6 cellular contexts compared by ENCODE assay signal in the genomic region with DNA sequence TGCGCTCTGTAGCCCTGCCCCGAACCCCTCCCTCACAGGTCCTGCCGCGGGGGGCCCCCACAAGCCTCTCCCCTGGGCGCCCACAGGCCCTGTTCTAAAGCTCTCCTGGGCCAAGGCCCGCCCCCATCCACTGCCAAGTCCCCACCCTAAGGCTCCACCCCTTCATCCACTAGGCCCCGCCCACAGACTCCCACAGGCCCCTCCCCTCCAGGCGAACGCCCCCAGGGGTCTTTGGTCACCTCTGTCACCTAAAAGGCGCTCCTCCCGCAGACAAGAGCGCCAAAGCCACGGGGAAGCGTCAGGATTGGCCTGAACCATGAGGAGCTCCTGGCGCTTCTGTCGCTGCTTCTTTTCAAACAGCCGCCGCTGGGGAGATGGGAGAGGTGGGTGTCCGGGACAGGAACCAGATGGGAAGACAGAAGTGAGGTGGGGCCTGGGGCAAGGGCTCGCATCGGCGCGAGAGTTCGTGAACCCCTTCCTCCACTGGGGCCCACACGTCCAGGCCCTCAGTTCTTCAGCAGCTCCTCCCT. TPM values are rescaled to one million over a fixed set of nuclear protein-coding genes. Genes with fewer than 3 reads are reported as not detected.
DNase-seq lines count a peak whose midpoint lies in the region; ATAC-seq and TF ChIP-seq lines count a peak whose summit lies in the region.

No MANE protein-coding gene starts in this region.

- H3K36me3 Mint-ChIP-seq in CD14-positive monocyte = peaks cover 1 to 4% of the 10 kb centered on the region in 2 donors
- H3K36me3 Mint-ChIP-seq in activated T-helper 2 cell treated with anti-CD3 and anti-CD28 coated beads, Interferon-gamma antibody, Interleukin-2, Interleukin-4, amounts not matched to agents 10 μg/mL and 5 μg/mL and 100 μg/mL, durations not matched to agents 14 hours and 24 hours and 36 hours (ENCODE audit: low read depth) = peaks cover 8% of the 10 kb centered on the region

- H3K4me3 Mint-ChIP-seq in CD14-positive monocyte = peak overlapping the region; percentile 42 to 80
- peak overlapping the region; percentile 5 for H3K4me3 Mint-ChIP-seq in activated T-helper 2 cell treated with anti-CD3 and anti-CD28 coated beads, Interferon-gamma antibody, Interleukin-2, Interleukin-4, amounts not matched to agents 10 μg/mL and 5 μg/mL and 100 μg/mL, durations not matched to agents 14 hours and 24 hours and 36 hours (ENCODE audit: low read depth)

- no peak for TF ChIP-seq POLR2A in right lobe of liver (IDR thresholded peaks at IDR 0.05)

- DNase-seq in CD14-positive monocyte (ENCODE audit: low spot score) (no peak), right lobe of liver (peak in 2 of 3 donors; percentile 46 to 60), NCI-H2029 treated with DMSO at 0.1 percent for 48 hours (lab: John Stamatoyannopoulos, UW) (no peak)
- no peak for DNase-seq in activated T-helper 2 cell treated with anti-CD3 and anti-CD28 coated beads, Interferon-gamma antibody, Interleukin-2, Interleukin-4, amounts not matched to agents 10 μg/mL and 5 μg/mL and 100 μg/mL, durations not matched to agents 14 hours and 24 hours and 36 hours (ENCODE audit: low spot score)

- no peaks in the 10 kb centered on the region for H3K9me3 ChIP-seq in right lobe of liver

- H3K27ac ChIP-seq in right lobe of liver = no peak overlapping the region

- ATAC-seq in right lobe of liver (peak in 1 of 4 donors; percentile 3), GM18909 (IDR thresholded peaks at IDR 0.05; ENCODE audit: poor library complexity, unreplicated experiment) (no peak), HG03159 (IDR thresholded peaks at IDR 0.05; ENCODE audit: unreplicated experiment) (no peak)

- peak overlapping the region in 1 of 3 donors; percentile 18 for H3K4me3 ChIP-seq in right lobe of liver

- intact Hi-C loops in CD14-positive monocyte (cut with micrococcal nuclease) (loop anchor here in 1 of 2 donors (5.0 kb wide), 1 partner anchor 76 kb away; no protein-coding TSS in a partner anchor), right lobe of liver (cut with DNase I) (no loop called here)
- intact Hi-C loops in activated T-helper 2 cell treated with anti-CD3 and anti-CD28 coated beads, Interferon-gamma antibody, Interleukin-2, Interleukin-4, amounts not matched to agents 10 μg/mL and 5 μg/mL and 100 μg/mL, durations not matched to agents 14 hours and 24 hours and 36 hours (cut with micrococcal nuclease) = no loop called here

- H3K36me3 ChIP-seq in right lobe of liver = no peaks in the 10 kb centered on the region

- no peaks in the 10 kb centered on the region for H3K27me3 ChIP-seq in right lobe of liver

- no peak overlapping the region for H3K27ac Mint-ChIP-seq in CD14-positive monocyte
- no peak overlapping the region for H3K27ac Mint-ChIP-seq in activated T-helper 2 cell treated with anti-CD3 and anti-CD28 coated beads, Interferon-gamma antibody, Interleukin-2, Interleukin-4, amounts not matched to agents 10 μg/mL and 5 μg/mL and 100 μg/mL, durations not matched to agents 14 hours and 24 hours and 36 hours

- H3K4me1 ChIP-seq in right lobe of liver = peaks cover 0 to 1% (median under 1%) of the 10 kb centered on the region in 4 donors

- WGBS in right lobe of liver (ENCODE audit: insufficient coverage, low coverage, low lambda C conversion rate, missing lambda C conversion rate) = 24% methylated on average over 6 of the region's 25 CpGs

- H3K9me3 Mint-ChIP-seq in CD14-positive monocyte = peaks cover 0 to 19% (median 7%) of the 10 kb centered on the region in 7 donors
- H3K9me3 Mint-ChIP-seq in activated T-helper 2 cell treated with anti-CD3 and anti-CD28 coated beads, Interferon-gamma antibody, Interleukin-2, Interleukin-4, amounts not matched to agents 10 μg/mL and 5 μg/mL and 100 μg/mL, durations not matched to agents 14 hours and 24 hours and 36 hours = no peaks in the 10 kb centered on the region

- H3K27me3 Mint-ChIP-seq in CD14-positive monocyte (ENCODE audit: low read depth in 3 of 3) = peaks cover 45 to 56% (median 53%) of the 10 kb centered on the region in 3 donors
- peaks cover 11% of the 10 kb centered on the region for H3K27me3 Mint-ChIP-seq in activated T-helper 2 cell treated with anti-CD3 and anti-CD28 coated beads, Interferon-gamma antibody, Interleukin-2, Interleukin-4, amounts not matched to agents 10 μg/mL and 5 μg/mL and 100 μg/mL, durations not matched to agents 14 hours and 24 hours and 36 hours (ENCODE audit: low read depth)

- TF ChIP-seq CTCF in CD14-positive monocyte (IDR thresholded peaks at IDR 0.05) (no peak), right lobe of liver (IDR thresholded peaks at IDR 0.05) (no peak)

- H3K4me1 Mint-ChIP-seq in CD14-positive monocyte = peaks cover 22% of the 10 kb centered on the region
- H3K4me1 Mint-ChIP-seq in activated T-helper 2 cell treated with anti-CD3 and anti-CD28 coated beads, Interferon-gamma antibody, Interleukin-2, Interleukin-4, amounts not matched to agents 10 μg/mL and 5 μg/mL and 100 μg/mL, durations not matched to agents 14 hours and 24 hours and 36 hours (ENCODE audit: low read depth) = peaks cover 13% of the 10 kb centered on the region

RNA-seq across cellular contexts. Expression of a gene that starts 2.3 kb away (rescaled TPM):
- not detected for polyA plus RNA-seq in CD14-positive monocyte
- total RNA-seq in activated T-helper 2 cell treated with anti-CD3 and anti-CD28 coated beads, Interferon-gamma antibody, Interleukin-2, Interleukin-4, amounts not matched to agents 10 μg/mL and 5 μg/mL and 100 μg/mL, durations not matched to agents 14 hours and 24 hours and 36 hours = not detected in 2 replicates
- total RNA-seq in right lobe of liver = not detected

RNA-seq across cellular contexts. Expression of a gene that starts 3.9 kb away (rescaled TPM):
- 100 to 1,000 TPM in 1 of 2 donors, 10 to 100 TPM in 1; 80.9 to 108 TPM for polyA plus RNA-seq in CD14-positive monocyte
- 142 and 147 TPM in 2 replicates for total RNA-seq in activated T-helper 2 cell treated with anti-CD3 and anti-CD28 coated beads, Interferon-gamma antibody, Interleukin-2, Interleukin-4, amounts not matched to agents 10 μg/mL and 5 μg/mL and 100 μg/mL, durations not matched to agents 14 hours and 24 hours and 36 hours
- 100 to 1,000 TPM; 306 to 376 (median 349) TPM for total RNA-seq in right lobe of liver

RNA-seq across cellular contexts. Expression of a gene that starts 24.0 kb away (rescaled TPM):
- 100 to 1,000 TPM; 127 to 169 TPM for polyA plus RNA-seq in CD14-positive monocyte
- total RNA-seq in activated T-helper 2 cell treated with anti-CD3 and anti-CD28 coated beads, Interferon-gamma antibody, Interleukin-2, Interleukin-4, amounts not matched to agents 10 μg/mL and 5 μg/mL and 100 μg/mL, durations not matched to agents 14 hours and 24 hours and 36 hours = 30.8 and 31.8 TPM in 2 replicates
- 10 to 100 TPM in 4 of 6 experiments, 1 to 10 TPM in 2; 4.5 to 25.6 (median 12.2) TPM for total RNA-seq in right lobe of liver

RNA-seq across cellular contexts. Expression of a gene that starts 27.8 kb away (rescaled TPM):
- polyA plus RNA-seq in CD14-positive monocyte = 1 to 10 TPM; 1.1 to 1.5 TPM
- total RNA-seq in activated T-helper 2 cell treated with anti-CD3 and anti-CD28 coated beads, Interferon-gamma antibody, Interleukin-2, Interleukin-4, amounts not matched to agents 10 μg/mL and 5 μg/mL and 100 μg/mL, durations not matched to agents 14 hours and 24 hours and 36 hours = 1.6 and 2.2 TPM in 2 replicates
- 10 to 100 TPM in 4 of 6 experiments, 1 to 10 TPM in 2; 5.7 to 25.6 (median 12.0) TPM for total RNA-seq in right lobe of liver

RNA-seq across cellular contexts. Expression of a gene that starts 37.2 kb away (rescaled TPM):
- under 1 TPM in 1 of 2 donors, not detected in 1; 0.38 TPM for polyA plus RNA-seq in CD14-positive monocyte
- 0.67 TPM in 1 of 2 replicates, not detected in the other for total RNA-seq in activated T-helper 2 cell treated with anti-CD3 and anti-CD28 coated beads, Interferon-gamma antibody, Interleukin-2, Interleukin-4, amounts not matched to agents 10 μg/mL and 5 μg/mL and 100 μg/mL, durations not matched to agents 14 hours and 24 hours and 36 hours
- under 1 TPM in 1 of 6 experiments, not detected in 5; 0.29 TPM for total RNA-seq in right lobe of liver

Comparison
In these comparisons a context has a peak if more than half of its experiments do, and no peak if none do; other contexts are left out.
1. DNase-seq: peak in right lobe of liver (2 of 3); none in CD14-positive monocyte (single experiment), activated T-helper 2 cell treated with anti-CD3 and anti-CD28 coated beads, Interferon-gamma antibody, Interleukin-2, Interleukin-4, amounts not matched to agents 10 μg/mL and 5 μg/mL and 100 μg/mL, durations not matched to agents 14 hours and 24 hours and 36 hours (single experiment) and NCI-H2029 treated with DMSO at 0.1 percent for 48 hours (single experiment).